16 cellular contexts compared by ENCODE assay signal in the genomic region with DNA sequence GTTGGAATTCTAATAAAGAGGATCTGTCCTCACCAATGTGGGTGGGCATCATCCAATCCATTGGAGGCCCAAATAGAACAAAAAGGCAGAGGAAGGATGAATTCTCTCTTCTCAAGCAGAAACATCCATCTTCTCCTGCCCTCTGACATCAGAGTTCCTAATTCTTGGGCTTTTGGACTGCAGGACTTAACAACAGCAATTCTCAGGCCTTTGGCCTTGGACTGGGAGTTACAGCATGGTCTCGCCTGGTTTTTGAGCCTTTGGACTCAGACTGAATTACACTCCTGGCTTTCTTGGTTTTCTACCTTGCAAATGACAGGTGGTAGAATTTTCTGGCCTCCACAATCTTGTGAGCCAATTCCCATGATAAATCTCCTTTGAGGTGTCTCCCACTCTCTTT.
"Had no signal": no experiment of that assay in that cellular context is flagged by ENCODE, and none has a peak within 500 bp of the region (broad histone marks: within the 10 kb centered on the region; RNA-seq: fewer than 3 reads in every experiment).

No MANE protein-coding gene starts in this region.

- H3K4me3 ChIP-seq: adrenal gland, colonic mucosa, prostate gland, testis had no signal

- DNase-seq: activated CD4-positive, alpha-beta T cell treated with anti-CD3 and anti-CD28 coated beads for 4 hours; activated CD8-positive, alpha-beta T cell treated with anti-CD3 and anti-CD28 coated beads for 36 hours; activated effector memory CD4-positive, alpha-beta T cell treated with Interleukin-2 at 50 U/mL for 16 hours; activated T-cell treated with anti-CD3 and anti-CD28 coated beads, Interleukin-2, amount 50 U/mL, for 4 hours; adrenal gland; caudate nucleus; colonic mucosa; natural killer cell; nucleus accumbens; right cardiac atrium; stimulated activated naive CD8-positive, alpha-beta T cell treated with anti-CD3 and anti-CD28 coated beads, Interleukin-15, amount 100 ng/mL, for 72 hours; testis had no signal

- H3K36me3 Mint-ChIP-seq: activated naive CD4-positive, alpha-beta T cell treated with anti-CD3 and anti-CD28 coated beads, Interleukin-2, amount 50 U/mL, for 24 hours; natural killer cell; WTC11 had no signal

- H3K36me3 ChIP-seq: adrenal gland, colonic mucosa, prostate gland had no signal

- H3K9me3 Mint-ChIP-seq: activated naive CD4-positive, alpha-beta T cell treated with anti-CD3 and anti-CD28 coated beads, Interleukin-2, amount 50 U/mL, for 24 hours; activated T-cell treated with anti-CD3 and anti-CD28 coated beads, Interleukin-2, amount 50 U/mL, for 4 hours; natural killer cell; stimulated activated naive CD8-positive, alpha-beta T cell treated with anti-CD3 and anti-CD28 coated beads, Interleukin-15, amount 100 ng/mL, for 72 hours had no signal

- H3K27me3 Mint-ChIP-seq: activated CD8-positive, alpha-beta T cell treated with anti-CD3 and anti-CD28 coated beads for 36 hours; activated naive CD4-positive, alpha-beta T cell treated with anti-CD3 and anti-CD28 coated beads, Interleukin-2, amount 50 U/mL, for 24 hours; stimulated activated naive CD8-positive, alpha-beta T cell treated with anti-CD3 and anti-CD28 coated beads, Interleukin-15, amount 100 ng/mL, for 72 hours had no signal

- H3K27me3 ChIP-seq: adrenal gland, colonic mucosa, testis had no signal

- H3K9me3 ChIP-seq: adrenal gland, colonic mucosa, prostate gland, testis had no signal

- ATAC-seq: activated CD8-positive, alpha-beta T cell treated with anti-CD3 and anti-CD28 coated beads for 36 hours; activated T-cell treated with anti-CD3 and anti-CD28 coated beads, Interleukin-2, amount 50 U/mL, for 4 hours; left lobe of liver; natural killer cell; stimulated activated naive CD8-positive, alpha-beta T cell treated with anti-CD3 and anti-CD28 coated beads, Interleukin-15, amount 100 ng/mL, for 72 hours; WTC11 had no signal

- H3K27ac ChIP-seq: adrenal gland, colonic mucosa, testis had no signal

- H3K4me1 ChIP-seq: adrenal gland, colonic mucosa, prostate gland, testis had no signal

- H3K4me3 Mint-ChIP-seq: activated CD8-positive, alpha-beta T cell treated with anti-CD3 and anti-CD28 coated beads for 36 hours; activated naive CD4-positive, alpha-beta T cell treated with anti-CD3 and anti-CD28 coated beads, Interleukin-2, amount 50 U/mL, for 24 hours; activated T-cell treated with anti-CD3 and anti-CD28 coated beads, Interleukin-2, amount 50 U/mL, for 4 hours; natural killer cell; stimulated activated naive CD8-positive, alpha-beta T cell treated with anti-CD3 and anti-CD28 coated beads, Interleukin-15, amount 100 ng/mL, for 72 hours; WTC11 had no signal

- H3K4me1 Mint-ChIP-seq: activated naive CD4-positive, alpha-beta T cell treated with anti-CD3 and anti-CD28 coated beads, Interleukin-2, amount 50 U/mL, for 24 hours; stimulated activated naive CD8-positive, alpha-beta T cell treated with anti-CD3 and anti-CD28 coated beads, Interleukin-15, amount 100 ng/mL, for 72 hours had no signal

- H3K27ac Mint-ChIP-seq: activated CD8-positive, alpha-beta T cell treated with anti-CD3 and anti-CD28 coated beads for 36 hours; activated naive CD4-positive, alpha-beta T cell treated with anti-CD3 and anti-CD28 coated beads, Interleukin-2, amount 50 U/mL, for 24 hours; natural killer cell; stimulated activated naive CD8-positive, alpha-beta T cell treated with anti-CD3 and anti-CD28 coated beads, Interleukin-15, amount 100 ng/mL, for 72 hours; WTC11 had no signal
